ENCODE assay signal across 17 cellular contexts in the genomic region with DNA sequence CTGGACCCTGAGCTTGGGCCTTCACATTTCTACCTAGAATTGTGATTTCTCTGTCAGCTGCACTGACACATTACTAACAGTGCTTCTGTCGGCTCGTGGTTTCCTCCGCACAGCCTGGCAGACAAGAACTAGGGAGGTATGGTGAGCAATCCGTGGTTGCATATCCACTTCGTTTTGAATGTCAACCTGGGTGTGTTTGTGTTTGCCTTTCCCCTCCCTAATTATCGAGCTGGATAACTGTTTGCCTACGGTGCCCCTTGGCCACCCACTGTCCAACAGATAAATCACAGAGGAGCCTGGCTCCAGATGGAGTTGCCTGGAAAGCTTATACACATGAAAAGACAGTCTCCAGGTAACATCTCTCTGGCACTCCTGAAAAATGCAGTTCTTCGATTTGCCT.
DNase-seq lines count a peak whose midpoint lies in the region; TF ChIP-seq lines count a peak whose summit lies in the region.
"Had no signal": no experiment of that assay in that cellular context is flagged by ENCODE, and none has a peak within 500 bp of the region (broad histone marks: within the 10 kb centered on the region; RNA-seq: fewer than 3 reads in every experiment).

No MANE protein-coding gene starts in this region.

- H3K4me3 Mint-ChIP-seq in T-helper 2 cell treated with Interferon-gamma antibody and Interleukin-4, amounts not matched to agents 5 μg/mL and 100 μg/mL, for 36 hours, result no peak overlapping the region
- H3K4me3 Mint-ChIP-seq: activated naive CD4-positive, alpha-beta T cell treated with anti-CD3 and anti-CD28 coated beads, Interleukin-2, amount 10 ng/mL, durations not matched to agents 7 days and 5 days; T-helper 17 cell had no signal

- H3K79me2 ChIP-seq in trophoblast cell (ENCODE audit: control insufficient read depth, insufficient read depth, low read length, poor library complexity), result no peaks in the 10 kb centered on the region

- H2AK5ac ChIP-seq in trophoblast cell (ENCODE audit: low read length), result no peak overlapping the region

- H3K27me3 ChIP-seq in brain microvascular endothelial cell (replicated peaks), result no peaks in the 10 kb centered on the region
- peaks cover 6% of the 10 kb centered on the region for H3K27me3 ChIP-seq in neutrophil
- H3K27me3 ChIP-seq in trophoblast cell (ENCODE audit: insufficient read depth, low read length), result no peaks in the 10 kb centered on the region
- H3K27me3 ChIP-seq: BE2C, cardiac muscle cell, right lobe of liver, testis had no signal

- no peaks in the 10 kb centered on the region for H3K79me1 ChIP-seq in trophoblast cell (ENCODE audit: low read length)

- no peak for DNase-seq in HEK293T (ENCODE audit: extremely low spot score)
- peak; percentile 68 for DNase-seq in NCI-H226
- peak; percentile 19 for DNase-seq in brain microvascular endothelial cell
- no peak for DNase-seq in T-helper 2 cell treated with Interferon-gamma antibody and Interleukin-4, amounts not matched to agents 5 μg/mL and 100 μg/mL, for 36 hours (ENCODE audit: low spot score)
- DNase-seq in anterior cingulate cortex (lab: John Stamatoyannopoulos, UW), result no peak
- DNase-seq in SK-N-DZ (ENCODE audit: low spot score), result no peak
- DNase-seq in trophoblast cell, result no peak
- DNase-seq: activated naive CD4-positive, alpha-beta T cell treated with anti-CD3 and anti-CD28 coated beads, Interleukin-2, amount 10 ng/mL, durations not matched to agents 7 days and 5 days; BE2C; mesendoderm; NCI-H187; right lobe of liver; T-helper 17 cell; testis had no signal

- CTCF ChIA-PET in HEK293T (lab: Yijun Ruan, JAX), result no interaction called here

- no peaks in the 10 kb centered on the region for H3K27me3 Mint-ChIP-seq in T-helper 2 cell treated with Interferon-gamma antibody and Interleukin-4, amounts not matched to agents 5 μg/mL and 100 μg/mL, for 36 hours (ENCODE audit: low read depth)

- H4K91ac ChIP-seq in trophoblast cell (ENCODE audit: low read depth, low read length), result no peak overlapping the region

- no peak overlapping the region for H2BK120ac ChIP-seq in trophoblast cell (ENCODE audit: insufficient read depth, low read length, poor library complexity)

- TF ChIP-seq CTCF in brain microvascular endothelial cell (IDR thresholded peaks at IDR 0.05; ENCODE audit: low read depth, low read length, missing control alignments), result no peak
- TF ChIP-seq CTCF in neutrophil (IDR thresholded peaks at IDR 0.05), result no peak

- no peaks in the 10 kb centered on the region for H3K36me3 ChIP-seq in brain microvascular endothelial cell (replicated peaks)
- H3K36me3 ChIP-seq in neutrophil, result peaks cover 55% of the 10 kb centered on the region
- no peaks in the 10 kb centered on the region for H3K36me3 ChIP-seq in trophoblast cell (ENCODE audit: control insufficient read depth in 1 of 2, insufficient read depth in 2 of 2, low read length in 2 of 2)
- H3K36me3 ChIP-seq: BE2C, cardiac muscle cell, right lobe of liver had no signal

- H3K4me1 Mint-ChIP-seq in T-helper 2 cell treated with Interferon-gamma antibody and Interleukin-4, amounts not matched to agents 5 μg/mL and 100 μg/mL, for 36 hours (ENCODE audit: low read depth), result no peaks in the 10 kb centered on the region
- H3K4me1 Mint-ChIP-seq: T-helper 17 cell had no signal

- no CpG with 5 or more reads among the region's 8 CpGs for WGBS in trophoblast cell (ENCODE audit: extremely low coverage, insufficient coverage, insufficient read length)

- no peak overlapping the region for H2AFZ ChIP-seq in trophoblast cell (ENCODE audit: insufficient read depth, low read length, poor library complexity)

- H3K9ac ChIP-seq in trophoblast cell (ENCODE audit: low read length), result no peak overlapping the region
- H3K9ac ChIP-seq: KMS-11 had no signal

- H3K36me3 Mint-ChIP-seq in T-helper 2 cell treated with Interferon-gamma antibody and Interleukin-4, amounts not matched to agents 5 μg/mL and 100 μg/mL, for 36 hours (ENCODE audit: low read depth), result no peaks in the 10 kb centered on the region
- H3K36me3 Mint-ChIP-seq: activated naive CD4-positive, alpha-beta T cell treated with anti-CD3 and anti-CD28 coated beads, Interleukin-2, amount 10 ng/mL, durations not matched to agents 7 days and 5 days had no signal

- H4K12ac ChIP-seq in trophoblast cell (ENCODE audit: low read depth, low read length), result no peak overlapping the region

- H3K9me3 ChIP-seq in neutrophil, result no peaks in the 10 kb centered on the region
- H3K9me3 ChIP-seq in trophoblast cell (ENCODE audit: insufficient read depth, low read depth, low read length), result no peaks in the 10 kb centered on the region
- H3K9me3 ChIP-seq: BE2C, right lobe of liver, testis had no signal

- H3K4me2 ChIP-seq in trophoblast cell (ENCODE audit: low read length), result no peak overlapping the region
- H3K4me2 ChIP-seq: KMS-11 had no signal

- no peak overlapping the region for H3K27ac ChIP-seq in brain microvascular endothelial cell
- peak overlapping the region; percentile 6 for H3K27ac ChIP-seq in neutrophil
- H3K27ac ChIP-seq in trophoblast cell (ENCODE audit: low read depth, low read length), result no peak overlapping the region
- H3K27ac ChIP-seq: cardiac muscle cell, KMS-11, right lobe of liver, testis had no signal

- H3K4me1 ChIP-seq in neutrophil (ENCODE audit: control insufficient read depth in 1 of 2, insufficient read depth in 1 of 2, low read depth in 1 of 2, low read length in 1 of 2) (no peaks in the 10 kb centered on the region), trophoblast cell (ENCODE audit: control insufficient read depth in 1 of 2, insufficient read depth in 2 of 2, low read length in 2 of 2) (peaks cover 0 to 3% of the 10 kb centered on the region in 2 experiments)
- H3K4me1 ChIP-seq: right lobe of liver, testis had no signal

- no peak overlapping the region for H3K23ac ChIP-seq in trophoblast cell (ENCODE audit: low read length)

- H4K8ac ChIP-seq in trophoblast cell (ENCODE audit: low read depth, low read length), result no peak overlapping the region

- H3K27ac Mint-ChIP-seq in T-helper 2 cell treated with Interferon-gamma antibody and Interleukin-4, amounts not matched to agents 5 μg/mL and 100 μg/mL, for 36 hours, result no peak overlapping the region
- H3K27ac Mint-ChIP-seq: activated naive CD4-positive, alpha-beta T cell treated with anti-CD3 and anti-CD28 coated beads, Interleukin-2, amount 10 ng/mL, durations not matched to agents 7 days and 5 days; T-helper 17 cell had no signal

- H3K14ac ChIP-seq in trophoblast cell (ENCODE audit: low read length), result no peak overlapping the region

- no peaks in the 10 kb centered on the region for H3K9me3 Mint-ChIP-seq in T-helper 2 cell treated with Interferon-gamma antibody and Interleukin-4, amounts not matched to agents 5 μg/mL and 100 μg/mL, for 36 hours
- H3K9me3 Mint-ChIP-seq: activated naive CD4-positive, alpha-beta T cell treated with anti-CD3 and anti-CD28 coated beads, Interleukin-2, amount 10 ng/mL, durations not matched to agents 7 days and 5 days had no signal

- H3K4me3 ChIP-seq in brain microvascular endothelial cell (ENCODE audit: low read depth, low read length) (no peak overlapping the region), neutrophil (ENCODE audit: low read depth in 1 of 2, low read length in 1 of 2) (no peak overlapping the region), trophoblast cell (ENCODE audit: low read depth, low read length) (no peak overlapping the region)
- H3K4me3 ChIP-seq: cardiac muscle cell, right lobe of liver, testis had no signal

- no peak overlapping the region for H3K4ac ChIP-seq in trophoblast cell (ENCODE audit: low read depth, low read length)

- POLR2A ChIA-PET in HEK293T (lab: Yijun Ruan, JAX), result interaction anchor here (1.5 kb wide), 1 partner anchor 44 kb away, joined by 3 read pairs; no protein-coding TSS in a partner anchor

- H2BK5ac ChIP-seq in trophoblast cell (ENCODE audit: low read depth, low read length, poor library complexity), result no peak overlapping the region

- no peak overlapping the region for H2BK12ac ChIP-seq in trophoblast cell (ENCODE audit: low read length)

- H3K18ac ChIP-seq in trophoblast cell (ENCODE audit: low read length), result no peak overlapping the region

- in situ Hi-C loops in brain microvascular endothelial cell (cut with HindIII; ENCODE audit: low pct_ligation_motif_present, low sequenced_read_pairs), result no loop called here

TF ChIP-seq in HEK293T, 16 proteins besides CTCF, POLR2A, EP300 and RAD21:
- TF ChIP-seq, protein P1, sequence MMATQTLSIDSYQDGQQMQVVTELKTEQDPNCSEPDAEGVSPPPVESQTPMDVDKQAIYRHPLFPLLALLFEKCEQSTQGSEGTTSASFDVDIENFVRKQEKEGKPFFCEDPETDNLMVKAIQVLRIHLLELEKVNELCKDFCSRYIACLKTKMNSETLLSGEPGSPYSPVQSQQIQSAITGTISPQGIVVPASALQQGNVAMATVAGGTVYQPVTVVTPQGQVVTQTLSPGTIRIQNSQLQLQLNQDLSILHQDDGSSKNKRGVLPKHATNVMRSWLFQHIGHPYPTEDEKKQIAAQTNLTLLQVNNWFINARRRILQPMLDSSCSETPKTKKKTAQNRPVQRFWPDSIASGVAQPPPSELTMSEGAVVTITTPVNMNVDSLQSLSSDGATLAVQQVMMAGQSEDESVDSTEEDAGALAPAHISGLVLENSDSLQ (IDR thresholded peaks at IDR 0.05), result peak; percentile 37; the same call in 1 of the 2 replicates
- TF ChIP-seq CTBP1 (IDR thresholded peaks at IDR 0.05; ENCODE audit: borderline replicate concordance) (no peak), LEF1 (IDR thresholded peaks at IDR 0.05; ENCODE audit: borderline replicate concordance) (no peak)

Comparison
In these comparisons a context has a peak if more than half of its experiments do, and no peak if none do; other contexts are left out.
1. DNase-seq: peak in NCI-H226 (single experiment) and brain microvascular endothelial cell (single experiment); none in HEK293T (single experiment), T-helper 2 cell treated with Interferon-gamma antibody and Interleukin-4, amounts not matched to agents 5 μg/mL and 100 μg/mL, for 36 hours (single experiment), anterior cingulate cortex (0 of 58), SK-N-DZ (single experiment) and trophoblast cell (0 of 2).